3 cellular contexts compared by ENCODE assay signal in the genomic region with DNA sequence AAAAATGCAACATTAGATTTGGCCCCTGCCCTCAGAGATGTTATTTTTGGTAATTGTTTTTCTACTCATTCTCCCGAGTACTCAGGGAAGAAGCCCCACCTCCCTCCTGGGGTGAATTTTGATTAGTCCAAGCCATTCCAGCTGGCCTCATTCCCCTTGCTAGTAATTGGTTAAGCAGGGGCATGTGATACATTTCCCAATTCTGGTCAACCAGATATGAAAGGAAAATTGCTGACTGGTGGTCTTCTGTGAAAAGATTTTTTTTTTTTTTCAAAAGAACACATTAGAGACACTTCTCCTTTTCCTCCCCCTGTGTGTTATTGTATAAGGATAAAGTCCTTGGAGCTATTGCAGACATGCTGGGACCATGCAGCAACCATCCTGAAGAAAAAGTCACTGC.
TF ChIP-seq lines count a peak whose summit lies in the region.

No MANE protein-coding gene starts in this region.

TF ChIP-seq in SK-N-SH, 30 proteins besides CTCF, POLR2A, EP300 and RAD21:
- TF ChIP-seq USF1 (IDR thresholded peaks at IDR 0.05; ENCODE audit: borderline replicate concordance, low read depth) = peak; percentile 26; the same call in 1 of the 2 replicates
- TF ChIP-seq TEAD4 (IDR thresholded peaks at IDR 0.05; ENCODE audit: borderline replicate concordance, insufficient read depth) = no peak

TF ChIP-seq in SK-N-SH treated with all-trans-retinoic acid at 6 μM for 48 hours, 23 proteins besides CTCF, POLR2A, EP300 and RAD21:
- TF ChIP-seq, protein P1, sequence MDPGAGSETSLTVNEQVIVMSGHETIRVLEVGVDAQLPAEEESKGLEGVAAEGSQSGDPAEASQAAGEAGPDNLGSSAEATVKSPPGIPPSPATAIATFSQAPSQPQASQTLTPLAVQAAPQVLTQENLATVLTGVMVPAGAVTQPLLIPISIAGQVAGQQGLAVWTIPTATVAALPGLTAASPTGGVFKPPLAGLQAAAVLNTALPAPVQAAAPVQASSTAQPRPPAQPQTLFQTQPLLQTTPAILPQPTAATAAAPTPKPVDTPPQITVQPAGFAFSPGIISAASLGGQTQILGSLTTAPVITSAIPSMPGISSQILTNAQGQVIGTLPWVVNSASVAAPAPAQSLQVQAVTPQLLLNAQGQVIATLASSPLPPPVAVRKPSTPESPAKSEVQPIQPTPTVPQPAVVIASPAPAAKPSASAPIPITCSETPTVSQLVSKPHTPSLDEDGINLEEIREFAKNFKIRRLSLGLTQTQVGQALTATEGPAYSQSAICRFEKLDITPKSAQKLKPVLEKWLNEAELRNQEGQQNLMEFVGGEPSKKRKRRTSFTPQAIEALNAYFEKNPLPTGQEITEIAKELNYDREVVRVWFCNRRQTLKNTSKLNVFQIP (CRISPR knock-in tag; IDR thresholded peaks at IDR 0.05; ENCODE audit: borderline replicate concordance, low read depth) = no peak
- TF ChIP-seq SNAI2 (CRISPR knock-in tag; IDR thresholded peaks at IDR 0.05) (no peak), ZFP30 (CRISPR knock-in tag; IDR thresholded peaks at IDR 0.05) (no peak)

TF ChIP-seq in IMR-90, 13 proteins besides CTCF, POLR2A, EP300 and RAD21 (continued from another document):
- TF ChIP-seq USF2 (IDR thresholded peaks at IDR 0.05; ENCODE audit: low read depth, low read length) (peak; percentile 72), MAZ (IDR thresholded peaks at IDR 0.05; ENCODE audit: borderline replicate concordance, low read depth, low read length) (no peak)
TF ChIP-seq in IMR-90: peak in this region for 2.
